8 cellular contexts compared by ENCODE assay signal in genomic region chr1:48469616-48470500, GRCh38. TPM values are rescaled to one million over a fixed set of nuclear protein-coding genes. Genes with fewer than 3 reads are reported as not detected.
DNase-seq lines count a peak whose midpoint lies in the region; ATAC-seq, FAIRE-seq and TF ChIP-seq lines count a peak whose summit lies in the region.

No MANE protein-coding gene starts in this region.

- peaks cover 36% of the 10 kb centered on the region for H3K4me1 Mint-ChIP-seq in CD14-positive monocyte

- peak overlapping the region; percentile 93 to 99 for H3K4me3 Mint-ChIP-seq in CD14-positive monocyte

- peaks cover 0 to 4% (median 1%) of the 10 kb centered on the region in 3 donors for H3K27me3 Mint-ChIP-seq in CD14-positive monocyte (ENCODE audit: low read depth in 3 of 3)

- H3K4me3 ChIP-seq in mucosa of stomach (ENCODE audit: low read length): peak overlapping the region; percentile 31

- peaks cover 0 to 4% (median 0%) of the 10 kb centered on the region in 7 donors for H3K9me3 Mint-ChIP-seq in CD14-positive monocyte

- TF ChIP-seq CTCF in CD14-positive monocyte (IDR thresholded peaks at IDR 0.05): no peak

- DNase-seq in CD14-positive monocyte (ENCODE audit: low spot score): peak; percentile 64
- peak; percentile 37 for DNase-seq in NCI-H774 (lab: John Stamatoyannopoulos, UW)
- DNase-seq in ureter (ENCODE audit: low spot score): peak; percentile 69
- DNase-seq in NCI-H526 treated with DMSO at 0.1 percent for 48 hours (lab: John Stamatoyannopoulos, UW): no peak

- H3K27ac Mint-ChIP-seq in CD14-positive monocyte: peak overlapping the region; percentile 81 to 95 (median 88)

- no peaks in the 10 kb centered on the region for H3K9me3 ChIP-seq in mucosa of stomach (ENCODE audit: control insufficient read depth, low read length)

- no peaks in the 10 kb centered on the region for H3K27me3 ChIP-seq in mucosa of stomach (ENCODE audit: control insufficient read depth, insufficient read depth, low read length)

- intact Hi-C loops in CD14-positive monocyte (cut with micrococcal nuclease): no loop called here

- peak overlapping the region; percentile 85 for H3K9ac ChIP-seq in mucosa of stomach (ENCODE audit: low read length)

- H3K4me1 ChIP-seq in mucosa of stomach (ENCODE audit: control insufficient read depth, insufficient read depth, low read length): peaks cover 18% of the 10 kb centered on the region

- no peaks in the 10 kb centered on the region for H3K36me3 Mint-ChIP-seq in CD14-positive monocyte

- no peak for ATAC-seq in HG03521 (IDR thresholded peaks at IDR 0.05; ENCODE audit: unreplicated experiment)
- ATAC-seq in HG02798 (IDR thresholded peaks at IDR 0.05; ENCODE audit: poor library complexity, unreplicated experiment): no peak

- H3K36me3 ChIP-seq in mucosa of stomach (ENCODE audit: control insufficient read depth, insufficient read depth, low read length): no peaks in the 10 kb centered on the region

- FAIRE-seq in endometrium (lab: Jason Lieb, UNC): peak; percentile 55

RNA-seq across cellular contexts. Expression of gene SPATA6, which starts 2.1 kb away (rescaled TPM):
- 1 to 10 TPM; 7.4 to 8.0 TPM for polyA plus RNA-seq in CD14-positive monocyte
- 42.9 TPM for total RNA-seq in ureter
